Comparison of ENCODE assay signal across 8 cellular contexts in genomic region chrX:47361538-47362511, GRCh38. TPM values are rescaled to one million over a fixed set of nuclear protein-coding genes. Genes with fewer than 3 reads are reported as not detected.
DNase-seq lines count a peak whose midpoint lies in the region; ATAC-seq, FAIRE-seq and TF ChIP-seq lines count a peak whose summit lies in the region.

No MANE protein-coding gene starts in this region.

- H3K4me1 Mint-ChIP-seq in activated CD4-positive, alpha-beta T cell treated with anti-CD3 and anti-CD28 coated beads, Interleukin-2, amount 10 ng/mL, durations not matched to agents 24 days and 14 days, result peaks cover 9% of the 10 kb centered on the region

- H3K27me3 ChIP-seq in right atrium auricular region (no peaks in the 10 kb centered on the region), pancreas (no peaks in the 10 kb centered on the region)

- WGBS in pancreas, 2 donors, result 11 to 39% methylated on average over 13 of the region's 13 CpGs

- peak; percentile 76 for ATAC-seq in GM19463 (IDR thresholded peaks at IDR 0.05; ENCODE audit: unreplicated experiment)
- peak; percentile 79 for ATAC-seq in HG03460 (IDR thresholded peaks at IDR 0.05; ENCODE audit: unreplicated experiment)
- peak; percentile 74 to 89 (median 82) for ATAC-seq in pancreas

- no peak overlapping the region for H3K4me3 Mint-ChIP-seq in activated CD4-positive, alpha-beta T cell treated with anti-CD3 and anti-CD28 coated beads, Interleukin-2, amount 10 ng/mL, durations not matched to agents 24 days and 14 days

- no peaks in the 10 kb centered on the region for H3K36me3 Mint-ChIP-seq in activated CD4-positive, alpha-beta T cell treated with anti-CD3 and anti-CD28 coated beads, Interleukin-2, amount 10 ng/mL, durations not matched to agents 24 days and 14 days (ENCODE audit: low read depth)

- intact Hi-C loops in pancreas (cut with DNase I), result no loop called here
- intact Hi-C loops in activated CD4-positive, alpha-beta T cell treated with anti-CD3 and anti-CD28 coated beads, Interleukin-2, amount 10 ng/mL, durations not matched to agents 24 days and 14 days (cut with micrococcal nuclease), result no loop called here

- in situ Hi-C loops in astrocyte of the spinal cord (cut with HindIII; ENCODE audit: low sequenced_read_pairs), result no loop called here

- TF ChIP-seq CTCF in astrocyte of the spinal cord (IDR thresholded peaks at IDR 0.05; ENCODE audit: low read depth, low read length) (no peak), right atrium auricular region (IDR thresholded peaks at IDR 0.05) (no peak), pancreas (IDR thresholded peaks at IDR 0.05) (no peak)

- H3K27ac Mint-ChIP-seq in activated CD4-positive, alpha-beta T cell treated with anti-CD3 and anti-CD28 coated beads, Interleukin-2, amount 10 ng/mL, durations not matched to agents 24 days and 14 days, result no peak overlapping the region

- H3K36me3 ChIP-seq in right atrium auricular region, result no peaks in the 10 kb centered on the region
- no peaks in the 10 kb centered on the region for H3K36me3 ChIP-seq in pancreas

- DNase-seq in DMS79 treated with DMSO at 0.1 percent for 48 hours (lab: John Stamatoyannopoulos, UW), result peak; percentile 86
- DNase-seq in NCI-H774 (lab: John Stamatoyannopoulos, UW), result peak; percentile 83
- peak; percentile 95 for DNase-seq in astrocyte of the spinal cord (ENCODE audit: low read depth, low spot score)
- DNase-seq in right atrium auricular region (ENCODE audit: low spot score), result peak; percentile 86
- peak in 4 of 6 donors; percentile 33 to 63 (median 60) for DNase-seq in pancreas
- DNase-seq in activated CD4-positive, alpha-beta T cell treated with anti-CD3 and anti-CD28 coated beads, Interleukin-2, amount 10 ng/mL, durations not matched to agents 24 days and 14 days, result no peak

- no peaks in the 10 kb centered on the region for H3K9me3 Mint-ChIP-seq in activated CD4-positive, alpha-beta T cell treated with anti-CD3 and anti-CD28 coated beads, Interleukin-2, amount 10 ng/mL, durations not matched to agents 24 days and 14 days

- H3K4me1 ChIP-seq in right atrium auricular region, result no peaks in the 10 kb centered on the region
- no peaks in the 10 kb centered on the region for H3K4me1 ChIP-seq in pancreas

- H3K27ac ChIP-seq in right atrium auricular region (peak overlapping the region; percentile 64 to 75), pancreas (peak overlapping the region; percentile 24 to 53 (median 34))

- peak overlapping the region; percentile 47 for H3K4me3 ChIP-seq in astrocyte of the spinal cord (ENCODE audit: low read depth, low read length)
- H3K4me3 ChIP-seq in right atrium auricular region, result peak overlapping the region; percentile 31 to 43
- H3K4me3 ChIP-seq in pancreas, result no peak overlapping the region

- H3K9me3 ChIP-seq in right atrium auricular region (no peaks in the 10 kb centered on the region), pancreas (no peaks in the 10 kb centered on the region)

- no peaks in the 10 kb centered on the region for H3K27me3 Mint-ChIP-seq in activated CD4-positive, alpha-beta T cell treated with anti-CD3 and anti-CD28 coated beads, Interleukin-2, amount 10 ng/mL, durations not matched to agents 24 days and 14 days

- peak; percentile 96 for FAIRE-seq in pancreas (lab: Jason Lieb, UNC)

RNA-seq across cellular contexts. Expression of gene ZNF157, which starts 8.6 kb away (rescaled TPM):
- total RNA-seq in right atrium auricular region (under 1 TPM in 1 of 2 donors, not detected in 1; 0.19 TPM), pancreas (under 1 TPM in 5 of 6 donors, not detected in 1; 0.04 to 0.28 (median 0.14) TPM)
- under 1 TPM; 0.08 to 0.14 TPM for polyA plus RNA-seq in pancreas
- total RNA-seq in activated CD4-positive, alpha-beta T cell treated with anti-CD3 and anti-CD28 coated beads, Interleukin-2, amount 10 ng/mL, durations not matched to agents 24 days and 14 days, result 0.31 and 0.40 TPM in 2 replicates

Comparison
In these comparisons a context has a peak if more than half of its experiments do, and no peak if none do; other contexts are left out.
1. H3K4me3 ChIP-seq: peak in astrocyte of the spinal cord (single experiment) and right atrium auricular region (2 of 2); none in pancreas (0 of 4).
2. Peak in every context shown above with its lines, with median percentiles within 50 percentile points of each other: ATAC-seq.